23 cellular contexts compared by ENCODE assay signal in the genomic region with DNA sequence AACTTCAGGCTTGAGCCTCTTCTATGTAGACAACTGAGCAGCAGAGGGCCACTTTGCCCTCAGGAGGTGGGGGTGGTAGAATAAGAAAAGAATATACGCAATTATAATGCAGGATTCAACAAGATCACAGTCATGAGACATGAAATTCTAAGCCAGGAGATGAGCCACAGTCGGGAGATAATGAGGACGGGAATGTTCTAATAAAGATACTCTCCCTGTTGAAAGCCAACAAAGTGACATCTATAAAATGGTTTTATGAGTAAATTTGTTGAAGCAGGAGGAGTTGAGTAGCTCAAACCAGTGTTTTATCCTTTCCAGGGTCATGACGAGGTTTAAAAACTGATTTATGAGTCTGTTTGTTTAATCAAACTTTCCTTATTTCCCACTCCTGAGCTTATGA.
DNase-seq lines count a peak whose midpoint lies in the region; ATAC-seq and TF ChIP-seq lines count a peak whose summit lies in the region.
"Had no signal": no experiment of that assay in that cellular context is flagged by ENCODE, and none has a peak within 500 bp of the region (broad histone marks: within the 10 kb centered on the region; RNA-seq: fewer than 3 reads in every experiment).

No MANE protein-coding gene starts in this region.

- no peaks in the 10 kb centered on the region for H3K27me3 ChIP-seq in dorsolateral prefrontal cortex
- H3K27me3 ChIP-seq in prostate gland (replicated peaks; ENCODE audit: insufficient read depth): no peaks in the 10 kb centered on the region
- H3K27me3 ChIP-seq: breast epithelium, colonic mucosa, left lung had no signal

- H3K9me3 ChIP-seq in prostate gland: no peaks in the 10 kb centered on the region
- H3K9me3 ChIP-seq: breast epithelium, colonic mucosa, left lung had no signal

- TF ChIP-seq POLR2A in prostate gland (IDR thresholded peaks at IDR 0.05): no peak

- ATAC-seq in HG02588 (IDR thresholded peaks at IDR 0.05; ENCODE audit: unreplicated experiment): no peak
- no peak for ATAC-seq in GM19463 (IDR thresholded peaks at IDR 0.05; ENCODE audit: unreplicated experiment)
- no peak for ATAC-seq in HG03432 (IDR thresholded peaks at IDR 0.05; ENCODE audit: unreplicated experiment)
- ATAC-seq: esophagus mucosa, left lung had no signal

- 22% methylated on average over 4 of the region's 4 CpGs for WGBS in prostate gland

- H3K27ac ChIP-seq in dorsolateral prefrontal cortex: peak overlapping the region in 42 of 59 donors; percentile 2 to 97 (median 74)
- peak overlapping the region; percentile 78 to 81 for H3K27ac ChIP-seq in prostate gland
- H3K27ac ChIP-seq: colonic mucosa, GM23248, left lung had no signal

- H3K4me3 ChIP-seq in LNCaP clone FGC (ENCODE audit: low read depth, low read length) (no peak overlapping the region), dorsolateral prefrontal cortex (no peak overlapping the region), prostate gland (no peak overlapping the region)
- H3K4me3 ChIP-seq: breast epithelium, colonic mucosa, GM23248, left lung had no signal

- peak; percentile 96 for DNase-seq in LNCaP clone FGC (ENCODE audit: low read depth)
- no peak for DNase-seq in dorsolateral prefrontal cortex
- peak; percentile 58 for DNase-seq in prostate gland (ENCODE audit: low spot score)
- DNase-seq in amygdala (lab: John Stamatoyannopoulos, UW): no peak
- DNase-seq: activated B cell treated with CpG ODN at 0.5 μM for 24 hours; activated CD4-positive, alpha-beta memory T cell treated with anti-CD3 and anti-CD28 coated beads for 36 hours; activated CD8-positive, alpha-beta memory T cell treated with anti-CD3 and anti-CD28 coated beads, Interleukin-2, amount 50 U/mL, for 4 hours; activated naive CD4-positive, alpha-beta T cell treated with anti-CD3 and anti-CD28 coated beads, Interleukin-2, amount 10 ng/mL, durations not matched to agents 7 days and 5 days; CD4-positive, alpha-beta T cell; colonic mucosa; DMS 273 treated with DMSO at 0.1 percent for 48 hours; GM23248; left lung; mesendoderm; NCI-H1092; NCI-H1694 treated with DMSO at 0.1 percent for 48 hours; NCI-H510A treated with DMSO at 0.1 percent for 48 hours; Right ventricle myocardium superior had no signal

- TF ChIP-seq CTCF in LNCaP clone FGC (IDR thresholded peaks at IDR 0.05; ENCODE audit: control insufficient read depth, extremely low read depth, insufficient read depth) (no peak), dorsolateral prefrontal cortex (IDR thresholded peaks at IDR 0.05 in 54 of 56, conservative IDR thresholded peaks at IDR 0.05 in 2 of 56; ENCODE audit: low read depth in 1 of 56, partially characterized antibody in 56 of 56) (no peak), prostate gland (IDR thresholded peaks at IDR 0.05) (no peak)

- peaks cover 32% of the 10 kb centered on the region for H3K4me1 ChIP-seq in prostate gland (replicated peaks)
- H3K4me1 ChIP-seq: colonic mucosa had no signal

- intact Hi-C loops in dorsolateral prefrontal cortex (cut with DNase I): no loop called here
- intact Hi-C loops in prostate gland (cut with DNase I): loop anchor here (5.0 kb wide), 4 partner anchors 64 to 216 kb away; no protein-coding TSS in a partner anchor

- H3K36me3 ChIP-seq in prostate gland: no peaks in the 10 kb centered on the region
- H3K36me3 ChIP-seq: breast epithelium, colonic mucosa, left lung had no signal

Comparison
In these comparisons a context has a peak if more than half of its experiments do, and no peak if none do; other contexts are left out.
1. DNase-seq: peak in LNCaP clone FGC (single experiment) and prostate gland (single experiment); none in dorsolateral prefrontal cortex (0 of 10) and amygdala (0 of 56).